22 cellular contexts compared by ENCODE assay signal in genomic region chr3:19052874-19053273, GRCh38.
DNase-seq lines count a peak whose midpoint lies in the region; ATAC-seq, FAIRE-seq and TF ChIP-seq lines count a peak whose summit lies in the region.
"Had no signal": no experiment of that assay in that cellular context is flagged by ENCODE, and none has a peak within 500 bp of the region (broad histone marks: within the 10 kb centered on the region; RNA-seq: fewer than 3 reads in every experiment).

No MANE protein-coding gene starts in this region.

- FAIRE-seq in HepG2 (lab: Jason Lieb, UNC) (no peak), K562 (lab: Jason Lieb, UNC) (no peak)
- FAIRE-seq: GM12878 had no signal

- H3K36me3 ChIP-seq in HepG2 (replicated peaks in 1 of 2; ENCODE audit: control insufficient read depth in 1 of 2, insufficient read depth in 2 of 2, low read length in 2 of 2) (no peaks in the 10 kb centered on the region), right lobe of liver (no peaks in the 10 kb centered on the region), K562 (ENCODE audit: control insufficient read depth, insufficient read depth, low read length) (no peaks in the 10 kb centered on the region)
- H3K36me3 ChIP-seq: BE2C, BLaER1 had no signal

- no peak for DNase-seq in HepG2 (ENCODE audit: low spot score)
- DNase-seq in right lobe of liver, result no peak
- DNase-seq in K562 (ENCODE audit: extremely low read depth in 1 of 4, low spot score in 3 of 4), result no peak
- no peak for DNase-seq in GM13977 (ENCODE audit: low spot score)
- DNase-seq: ACHN; BE2C; C1 segment of cervical spinal cord; CD4-positive, alpha-beta memory T cell; CD4-positive, CD25-positive, alpha-beta regulatory T cell; CD8-positive, alpha-beta memory T cell; COR-L47; DMS 273 treated with DMSO at 0.1 percent for 48 hours; DMS153; DMS53; DMS79; DND-41; EL; GDM1 had no signal

- ATAC-seq in HepG2 (no peak), right lobe of liver (no peak), K562 (no peak), GM18873 (IDR thresholded peaks at IDR 0.05; ENCODE audit: low FRiP score, unreplicated experiment) (no peak)
- ATAC-seq: GM12878 had no signal

- H3K4me3 ChIP-seq in HepG2 (replicated peaks in 1 of 3; ENCODE audit: insufficient read depth in 1 of 3, low read depth in 2 of 3, low read length in 3 of 3) (no peak overlapping the region), right lobe of liver (no peak overlapping the region), K562 (no peak overlapping the region)
- H3K4me3 ChIP-seq: BLaER1, GM12878 had no signal

- H3K27ac ChIP-seq in HepG2 (ENCODE audit: extremely low read length, insufficient read depth, low read length), result no peak overlapping the region
- no peak overlapping the region for H3K27ac ChIP-seq in right lobe of liver
- H3K27ac ChIP-seq in K562 (ENCODE audit: extremely low read depth, low read depth, low read length), result no peak overlapping the region
- H3K27ac ChIP-seq: 22Rv1, BLaER1 had no signal

- POLR2A ChIA-PET in HepG2 (lab: Yijun Ruan, JAX) (no interaction called here), K562 (lab: Yijun Ruan, JAX) (no interaction called here)

- intact Hi-C loops in HepG2 (cut with micrococcal nuclease; ENCODE audit: unreplicated experiment), result no loop called here
- intact Hi-C loops in right lobe of liver (cut with DNase I), result no loop called here
- intact Hi-C loops in K562 (cut with micrococcal nuclease), result no loop called here

- H3K4me1 ChIP-seq in HepG2 (ENCODE audit: insufficient read depth, low read length) (no peaks in the 10 kb centered on the region), right lobe of liver (no peaks in the 10 kb centered on the region), K562 (replicated peaks in 1 of 2; ENCODE audit: control insufficient read depth in 2 of 2, insufficient read depth in 2 of 2, low read length in 2 of 2) (no peaks in the 10 kb centered on the region)
- H3K4me1 ChIP-seq: BE2C, BLaER1 had no signal

- H3K79me2 ChIP-seq in HepG2 (ENCODE audit: insufficient read depth, low read length) (no peaks in the 10 kb centered on the region), K562 (ENCODE audit: control insufficient read depth, insufficient read depth, low read length) (no peaks in the 10 kb centered on the region)

- H4K20me1 ChIP-seq in HepG2 (ENCODE audit: insufficient read depth, low read length) (no peaks in the 10 kb centered on the region), K562 (replicated peaks; ENCODE audit: control insufficient read depth, insufficient read depth, low read length) (no peaks in the 10 kb centered on the region)
- H4K20me1 ChIP-seq: BLaER1 had no signal

- H2AFZ ChIP-seq in HepG2 (ENCODE audit: low read length), result no peak overlapping the region
- no peak overlapping the region for H2AFZ ChIP-seq in K562 (ENCODE audit: low read depth, low read length)

- TF ChIP-seq CTCF in HepG2 (CRISPR knock-in tag; IDR thresholded peaks at IDR 0.05) (no peak), right lobe of liver (IDR thresholded peaks at IDR 0.05) (no peak), K562 (IDR thresholded peaks at IDR 0.05 in 2 of 3, conservative IDR thresholded peaks at IDR 0.05 in 1 of 3; ENCODE audit: insufficient read depth in 2 of 3, low read depth in 1 of 3, low read length in 3 of 3) (no peak), GM13977 (IDR thresholded peaks at IDR 0.05; ENCODE audit: extremely low read depth, insufficient read depth, missing control alignments) (no peak)

- H3K9me3 ChIP-seq in HepG2 (ENCODE audit: low read length) (no peaks in the 10 kb centered on the region), right lobe of liver (no peaks in the 10 kb centered on the region), K562 (replicated peaks; ENCODE audit: control insufficient read depth, insufficient read depth, low read depth, low read length) (0 out of 2 replicates have a peak, but pooled peaks cover 4% of the 10 kb centered on the region)
- H3K9me3 ChIP-seq: BE2C, BLaER1 had no signal

- TF ChIP-seq RAD21 in HepG2 (CRISPR knock-in tag; IDR thresholded peaks at IDR 0.05) (no peak), K562 (CRISPR knock-in tag; conservative IDR thresholded peaks at IDR 0.05 in 1 of 2, IDR thresholded peaks at IDR 0.05 in 1 of 2) (no peak)

- WGBS in HepG2 (ENCODE audit: low lambda C conversion rate), result 0% methylated on average over 1 of the region's 1 CpG
- WGBS in right lobe of liver (ENCODE audit: insufficient coverage, low coverage, low lambda C conversion rate, missing lambda C conversion rate), result 44% methylated on average over 1 of the region's 1 CpG
- WGBS in K562 (ENCODE audit: insufficient coverage, low coverage, missing lambda C conversion rate), result 0% methylated on average over 1 of the region's 1 CpG

- in situ Hi-C loops in HepG2 (cut with HindIII; ENCODE audit: extremely low pct_ligation_motif_present, low pct_unique_long_range_greater_than_20kb), result loop anchor here (25.0 kb wide), 1 partner anchor 484 kb away; no protein-coding TSS in a partner anchor
- in situ Hi-C loops in K562 (cut with MboI), result no loop called here
- in situ Hi-C loops in GM13977 (cut with MboI; ENCODE audit: low pct_unique_long_range_greater_than_20kb, low sequenced_read_pairs, unreplicated experiment), result no loop called here

- H3K4me2 ChIP-seq in HepG2 (ENCODE audit: low read depth, low read length) (no peak overlapping the region), K562 (ENCODE audit: insufficient read depth, low read length) (no peak overlapping the region)
- H3K4me2 ChIP-seq: BLaER1 had no signal

- TF ChIP-seq EP300 in HepG2 (IDR thresholded peaks at IDR 0.05; ENCODE audit: low read depth in 2 of 2, low read length in 2 of 2) (no peak), HepG2 (CRISPR knock-in tag; IDR thresholded peaks at IDR 0.05; ENCODE audit: borderline replicate concordance) (no peak), K562 (IDR thresholded peaks at IDR 0.05; ENCODE audit: low read length) (no peak)

- no peak for TF ChIP-seq POLR2A in HepG2 (IDR thresholded peaks at IDR 0.05; ENCODE audit: insufficient read depth in 1 of 2, low read depth in 2 of 2, low read length in 2 of 2)
- TF ChIP-seq POLR2A in right lobe of liver (IDR thresholded peaks at IDR 0.05), result no peak
- no peak for TF ChIP-seq POLR2A in K562 (conservative IDR thresholded peaks at IDR 0.05)

- H3K27me3 ChIP-seq in HepG2 (ENCODE audit: control insufficient read depth in 1 of 2, insufficient read depth in 2 of 2, low read length in 2 of 2) (no peaks in the 10 kb centered on the region), right lobe of liver (no peaks in the 10 kb centered on the region), K562 (ENCODE audit: control insufficient read depth in 2 of 2, insufficient read depth in 2 of 2, low read length in 2 of 2) (no peaks in the 10 kb centered on the region)
- H3K27me3 ChIP-seq: BE2C, BLaER1 had no signal

- BruUV-seq in HepG2 (replicated peaks; lab: Mats Ljungman, UMichigan) (no TSS peak), K562 (replicated peaks; lab: Mats Ljungman, UMichigan) (no TSS peak)

- CTCF ChIA-PET in HepG2 (lab: Yijun Ruan, JAX; ENCODE audit: low intra/inter-chr PET ratio, low total read pairs) (no interaction called here), K562 (lab: Yijun Ruan, JAX; ENCODE audit: low intra/inter-chr PET ratio) (no interaction called here)

- H3K9ac ChIP-seq in HepG2 (ENCODE audit: insufficient read depth, low read depth, low read length) (no peak overlapping the region), K562 (ENCODE audit: insufficient read depth in 1 of 2, low read depth in 2 of 2, low read length in 2 of 2) (no peak overlapping the region)
- H3K9ac ChIP-seq: BLaER1 had no signal

- no peaks in the 10 kb centered on the region for H3K9me1 ChIP-seq in K562 (ENCODE audit: control insufficient read depth, insufficient read depth, low read length)

TF ChIP-seq in HepG2, 621 proteins besides CTCF, POLR2A, EP300 and RAD21 (continues in another document):
- no peak for TF ChIP-seq PRMT3 (CRISPR knock-in tag; IDR thresholded peaks at IDR 0.05; ENCODE audit: borderline replicate concordance, low read depth)

TF ChIP-seq in K562, 482 proteins besides CTCF, POLR2A, EP300 and RAD21:
- TF ChIP-seq C11orf30 (IDR thresholded peaks at IDR 0.05; ENCODE audit: low read depth) (peak; percentile 64), MAFG (tag; conservative IDR thresholded peaks at IDR 0.05) (peak; percentile 71), PML (IDR thresholded peaks at IDR 0.05; ENCODE audit: low read length) (no peak), MAFK (IDR thresholded peaks at IDR 0.05; ENCODE audit: low read length) (peak; percentile 82), ZNF316 (IDR thresholded peaks at IDR 0.05) (peak; percentile 83), MAFF (IDR thresholded peaks at IDR 0.05; ENCODE audit: low read length) (peak; percentile 80), HLTF (IDR thresholded peaks at IDR 0.05) (no peak)

Comparison
In these comparisons a context has a peak if more than half of its experiments do, and no peak if none do; other contexts are left out.
1. Of the 241 proteins assayed by ChIP-seq in both HepG2 and K562: peak only in HepG2: none; only in K562: MAFG; in both: MAFF and MAFK; in neither: 238.